In genomic region chr11:118051611-118052461, GRCh38 we compare ENCODE assay signal across 8 cellular contexts. TPM values are rescaled to one million over a fixed set of nuclear protein-coding genes. Genes with fewer than 3 reads are reported as not detected.
DNase-seq lines count a peak whose midpoint lies in the region; ATAC-seq and TF ChIP-seq lines count a peak whose summit lies in the region.

No MANE protein-coding gene starts in this region.

- ATAC-seq in HG02973 (IDR thresholded peaks at IDR 0.05; ENCODE audit: unreplicated experiment) (peak; percentile 57), HG02798 (IDR thresholded peaks at IDR 0.05; ENCODE audit: poor library complexity, unreplicated experiment) (no peak)

- peak overlapping the region; percentile 74 for H3K27ac ChIP-seq in effector memory CD4-positive, alpha-beta T cell (ENCODE audit: insufficient read depth, low read length, poor library complexity, severe bottlenecking)
- H3K27ac ChIP-seq in sigmoid colon, result no peak overlapping the region

- intact Hi-C loops in sigmoid colon (cut with DNase I), result loop anchor here (2.0 to 5.0 kb wide), 3 partner anchors 105 to 625 kb away; no protein-coding TSS in a partner anchor

- no peaks in the 10 kb centered on the region for H3K36me3 ChIP-seq in effector memory CD4-positive, alpha-beta T cell (ENCODE audit: control insufficient read depth, insufficient read depth, low read length)
- H3K36me3 ChIP-seq in sigmoid colon, result no peaks in the 10 kb centered on the region

- TF ChIP-seq EP300 in sigmoid colon (IDR thresholded peaks at IDR 0.05), result no peak

- no peak for TF ChIP-seq CTCF in sigmoid colon (IDR thresholded peaks at IDR 0.05)

- H3K27me3 ChIP-seq in effector memory CD4-positive, alpha-beta T cell (replicated peaks; ENCODE audit: control insufficient read depth, insufficient read depth, low read length, poor library complexity, severe bottlenecking), result no peaks in the 10 kb centered on the region
- no peaks in the 10 kb centered on the region for H3K27me3 ChIP-seq in sigmoid colon

- 78 to 87% methylated on average over 16 of the region's 16 CpGs for WGBS in sigmoid colon, 2 donors

- peaks cover 60% of the 10 kb centered on the region for H3K4me1 ChIP-seq in effector memory CD4-positive, alpha-beta T cell (ENCODE audit: control insufficient read depth, insufficient read depth, low read length, poor library complexity, severe bottlenecking)
- no peaks in the 10 kb centered on the region for H3K4me1 ChIP-seq in sigmoid colon

- H3K4me3 ChIP-seq in effector memory CD4-positive, alpha-beta T cell (ENCODE audit: insufficient read depth, low read depth, low read length, poor library complexity, severe bottlenecking), result no peak overlapping the region
- no peak overlapping the region for H3K4me3 ChIP-seq in sigmoid colon

- no peaks in the 10 kb centered on the region for H3K9me3 ChIP-seq in effector memory CD4-positive, alpha-beta T cell (ENCODE audit: control insufficient read depth, low read length)
- H3K9me3 ChIP-seq in sigmoid colon, result no peaks in the 10 kb centered on the region

- TF ChIP-seq POLR2A in sigmoid colon (IDR thresholded peaks at IDR 0.05), result no peak

- DNase-seq in activated CD4-positive, alpha-beta T cell treated with anti-CD3 and anti-CD28 coated beads, Interleukin-2, amount 50 U/mL, for 4 hours, result peak; percentile 55 to 62
- DNase-seq in effector memory CD4-positive, alpha-beta T cell, result peak; percentile 53 to 76 (median 65)
- peak; percentile 10 for DNase-seq in stimulated activated CD8-positive, alpha-beta memory T cell treated with anti-CD3 and anti-CD28 coated beads, Interleukin-7, amount 100 ng/mL, for 24 hours (ENCODE audit: low read depth)
- DNase-seq in NCI-H2107 treated with DMSO at 0.1 percent for 48 hours (lab: John Stamatoyannopoulos, UW; ENCODE audit: unreplicated experiment) (no peak), sigmoid colon (no peak), NCI-H2107 (lab: John Stamatoyannopoulos, UW) (no peak)

RNA-seq across cellular contexts. Expression of gene TMPRSS4, which starts 25.0 kb away (rescaled TPM):
- 1 to 10 TPM in 1 of 4 donors, not detected in 3; 1.4 TPM for total RNA-seq in sigmoid colon
- 100 to 1,000 TPM in 2 of 3 donors, 10 to 100 TPM in 1; 68.5 to 134 (median 101) TPM for polyA plus RNA-seq in sigmoid colon

RNA-seq across cellular contexts. Expression of gene SMIM35, which starts 34.9 kb away (rescaled TPM):
- total RNA-seq in sigmoid colon, result not detected
- under 1 TPM in 1 of 3 donors, not detected in 2; 0.28 TPM for polyA plus RNA-seq in sigmoid colon

Comparison
In these comparisons a context has a peak if more than half of its experiments do, and no peak if none do; other contexts are left out.
1. DNase-seq: peak in activated CD4-positive, alpha-beta T cell treated with anti-CD3 and anti-CD28 coated beads, Interleukin-2, amount 50 U/mL, for 4 hours (2 of 2), effector memory CD4-positive, alpha-beta T cell (3 of 3) and stimulated activated CD8-positive, alpha-beta memory T cell treated with anti-CD3 and anti-CD28 coated beads, Interleukin-7, amount 100 ng/mL, for 24 hours (single experiment); none in NCI-H2107 treated with DMSO at 0.1 percent for 48 hours (single experiment), sigmoid colon (single experiment) and NCI-H2107 (single experiment).